28 cellular contexts compared by ENCODE assay signal in the genomic region with DNA sequence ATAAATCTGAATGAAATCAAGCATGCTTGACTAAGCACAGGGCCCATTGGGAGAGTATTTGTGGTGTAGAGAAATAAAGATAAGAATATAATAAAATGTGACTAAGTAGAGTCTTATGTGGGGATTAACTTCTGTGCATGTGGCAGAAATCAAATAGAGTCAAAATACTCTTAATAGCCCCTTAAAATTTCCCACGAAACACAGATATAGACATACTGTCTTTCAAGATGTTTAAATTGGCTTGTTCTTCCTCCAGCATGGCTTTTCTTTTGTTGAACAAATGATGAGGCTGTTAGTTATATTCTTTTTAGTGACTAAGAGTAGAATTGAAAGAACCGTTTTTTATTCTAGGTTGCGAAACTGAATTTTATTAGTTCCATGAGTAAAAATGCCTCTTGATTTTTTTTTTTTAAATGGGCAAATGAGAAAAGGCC.
A peak's percentile ranks its signal among the peaks of the same experiment; 100 is the strongest.
DNase-seq lines count a peak whose midpoint lies in the region; TF ChIP-seq lines count a peak whose summit lies in the region.
"Had no signal": no experiment of that assay in that cellular context is flagged by ENCODE, and none has a peak within 500 bp of the region (broad histone marks: within the 10 kb centered on the region; RNA-seq: fewer than 3 reads in every experiment).

No MANE protein-coding gene starts in this region.

- H3K36me3 ChIP-seq in tibial artery, result no peaks in the 10 kb centered on the region
- H3K36me3 ChIP-seq: BE2C, breast epithelium, colonic mucosa, lower lobe of right lung, prostate gland, transverse colon had no signal

- TF ChIP-seq CTCF in foreskin fibroblast (IDR thresholded peaks at IDR 0.05; ENCODE audit: low read depth, low read length) (no peak), tibial artery (IDR thresholded peaks at IDR 0.05) (no peak)

- intact Hi-C loops in tibial artery (cut with DNase I; ENCODE audit: low total_unique reads), result no loop called here

- no peaks in the 10 kb centered on the region for H3K27me3 ChIP-seq in tibial artery
- H3K27me3 ChIP-seq: BE2C, breast epithelium, colonic mucosa, transverse colon had no signal

- H3K27ac ChIP-seq in tibial artery, result peak overlapping the region; percentile 48 to 70
- H3K27ac ChIP-seq: 22Rv1, breast epithelium, colonic mucosa, HL-60, lower lobe of right lung, prostate gland, transverse colon, VCaP had no signal

- DNase-seq in DMS79 treated with DMSO at 0.1 percent for 48 hours (lab: John Stamatoyannopoulos, UW) (peak; percentile 30), DMS79 (lab: John Stamatoyannopoulos, UW) (no peak), amniotic epithelial cell (ENCODE audit: low read depth) (peak; percentile 52), foreskin fibroblast (peak; percentile 2 to 14), tibial artery (no peak), NOMO-1 (lab: John Stamatoyannopoulos, UW; ENCODE audit: unreplicated experiment in 2 of 2) (no peak), kidney glomerular epithelial cell (lab: John Stamatoyannopoulos, UW) (no peak)
- DNase-seq in stimulated activated CD4-positive, alpha-beta T cell treated with anti-CD3 and anti-CD28 coated beads, Interleukin-4, amount 100 ng/mL, for 1 hour, result no peak
- DNase-seq: activated CD4-positive, alpha-beta T cell treated with anti-CD3 and anti-CD28 coated beads, Interleukin-2, amount 50 U/mL, for 1 hour; activated effector memory CD4-positive, alpha-beta T cell treated with Interleukin-2 at 50 U/mL for 16 hours; BE2C; colonic mucosa; COR-L47; DND-41; endodermal cell; hippocampal formation; lower lobe of right lung; NCI-H446 treated with DMSO at 0.1 percent for 48 hours; NK-92 treated with Interleukin-12 subunit alpha and Interleukin-12 subunit beta, amount 100 ng/mL, for 24 hours; stimulated activated CD4-positive, alpha-beta T cell treated with anti-CD3 and anti-CD28 coated beads, Interleukin-2, amount 100 ng/mL, for 48 hours; stimulated activated naive CD4-positive, alpha-beta T cell; T-helper 2 cell; transverse colon had no signal

- H3K9me3 ChIP-seq in tibial artery, result no peaks in the 10 kb centered on the region
- H3K9me3 ChIP-seq: BE2C, breast epithelium, colonic mucosa, lower lobe of right lung, prostate gland, transverse colon had no signal

- H3K4me1 ChIP-seq in tibial artery, result peaks cover 0 to 73% (median 18%) of the 10 kb centered on the region in 4 donors
- H3K4me1 ChIP-seq: BE2C, breast epithelium, colonic mucosa, lower lobe of right lung, prostate gland, transverse colon had no signal

- H3K4me3 ChIP-seq in foreskin fibroblast (ENCODE audit: low read depth in 1 of 2, low read length in 2 of 2) (no peak overlapping the region), tibial artery (no peak overlapping the region)
- H3K4me3 ChIP-seq: breast epithelium, colonic mucosa, lower lobe of right lung, prostate gland, transverse colon had no signal

Comparison
In these comparisons a context has a peak if more than half of its experiments do, and no peak if none do; other contexts are left out.
1. DNase-seq: peak in DMS79 treated with DMSO at 0.1 percent for 48 hours (single experiment), amniotic epithelial cell (single experiment) and foreskin fibroblast (2 of 2); none in DMS79 (single experiment), tibial artery (0 of 2), NOMO-1 (0 of 2), stimulated activated CD4-positive, alpha-beta T cell treated with anti-CD3 and anti-CD28 coated beads, Interleukin-4, amount 100 ng/mL, for 1 hour (single experiment) and kidney glomerular epithelial cell (single experiment).